8 cellular contexts compared by ENCODE assay signal in the genomic region with DNA sequence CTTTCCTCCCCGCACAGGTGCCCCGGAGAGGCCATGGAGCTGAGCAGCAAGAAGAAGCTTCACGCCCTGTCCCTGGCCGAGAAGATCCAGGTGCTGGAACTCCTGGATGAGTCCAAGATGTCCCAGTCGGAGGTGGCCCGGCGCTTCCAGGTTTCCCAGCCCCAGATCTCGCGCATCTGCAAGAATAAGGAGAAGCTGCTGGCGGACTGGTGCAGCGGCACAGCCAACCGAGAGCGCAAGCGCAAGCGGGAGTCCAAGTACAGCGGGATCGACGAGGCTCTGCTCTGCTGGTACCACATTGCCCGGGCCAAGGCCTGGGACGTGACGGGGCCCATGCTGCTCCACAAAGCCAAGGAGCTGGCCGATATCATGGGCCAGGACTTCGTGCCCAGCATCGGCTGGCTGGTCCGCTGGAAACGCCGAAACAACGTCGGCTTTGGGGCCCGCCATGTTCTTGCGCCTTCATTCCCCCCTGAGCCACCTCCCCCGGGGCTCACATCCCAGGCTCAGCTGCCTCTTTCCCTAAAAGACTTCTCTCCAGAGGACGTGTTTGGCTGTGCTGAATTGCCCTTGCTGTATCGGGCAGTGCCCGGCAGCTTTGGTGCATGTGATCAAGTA. TPM values are rescaled to one million over a fixed set of nuclear protein-coding genes. Genes with fewer than 3 reads are reported as not detected.
DNase-seq lines count a peak whose midpoint lies in the region; ATAC-seq and TF ChIP-seq lines count a peak whose summit lies in the region.

No MANE protein-coding gene starts in this region.

- peak overlapping the region; percentile 75 for H3K9ac ChIP-seq in endocrine pancreas (ENCODE audit: control insufficient read depth, insufficient read depth, low read length)

- H3K27me3 Mint-ChIP-seq in naive thymus-derived CD8-positive, alpha-beta T cell = no peaks in the 10 kb centered on the region

- H3K4me1 ChIP-seq in endocrine pancreas (ENCODE audit: control insufficient read depth, insufficient read depth, low read length) = no peaks in the 10 kb centered on the region

- POLR2A ChIA-PET in naive thymus-derived CD8-positive, alpha-beta T cell (lab: Charles Lee) = interaction anchor here (0.6 to 2.6 kb wide), 12 partner anchors 18 to 955 kb away, joined by 3 to 11 read pairs (median 3); a partner anchor contains a TSS

- H3K27ac Mint-ChIP-seq in naive thymus-derived CD8-positive, alpha-beta T cell = peak overlapping the region in 9 of 10 donors; percentile 48 to 87 (median 67)

- TF ChIP-seq CTCF in AG10803 (conservative IDR thresholded peaks at IDR 0.05; ENCODE audit: low read length) = no peak

- ATAC-seq in naive thymus-derived CD8-positive, alpha-beta T cell = no peak
- no peak for ATAC-seq in GM21619 (IDR thresholded peaks at IDR 0.05; ENCODE audit: unreplicated experiment)
- no peak for ATAC-seq in GM18861 (IDR thresholded peaks at IDR 0.05; ENCODE audit: unreplicated experiment)

- H3K9me3 ChIP-seq in endocrine pancreas (ENCODE audit: control insufficient read depth, low read length) = no peaks in the 10 kb centered on the region

- no peaks in the 10 kb centered on the region for H3K27me3 ChIP-seq in endocrine pancreas (ENCODE audit: control insufficient read depth, insufficient read depth, low read length)

- peak overlapping the region; percentile 84 to 96 (median 93) for H3K4me3 Mint-ChIP-seq in naive thymus-derived CD8-positive, alpha-beta T cell

- peaks cover 0 to 19% (median 5%) of the 10 kb centered on the region in 3 donors for H3K36me3 Mint-ChIP-seq in naive thymus-derived CD8-positive, alpha-beta T cell

- no peaks in the 10 kb centered on the region for H3K9me3 Mint-ChIP-seq in naive thymus-derived CD8-positive, alpha-beta T cell

- no peaks in the 10 kb centered on the region for H3K36me3 ChIP-seq in endocrine pancreas (ENCODE audit: control insufficient read depth, insufficient read depth, low read length)

- peak; percentile 48 for DNase-seq in AG10803 (ENCODE audit: low read depth)
- peak; percentile 62 to 77 for DNase-seq in NCI-H526 (lab: John Stamatoyannopoulos, UW)
- DNase-seq in naive thymus-derived CD8-positive, alpha-beta T cell = no peak
- no peak for DNase-seq in HPDE6-E6E7 (ENCODE audit: extremely low spot score)
- DNase-seq in activated gamma-delta T cell (lab: John Stamatoyannopoulos, UW) = no peak

- H3K4me1 Mint-ChIP-seq in naive thymus-derived CD8-positive, alpha-beta T cell = peaks cover 12 to 20% (median 17%) of the 10 kb centered on the region in 4 donors

- H3K4me3 ChIP-seq in AG10803 (ENCODE audit: low read length) (peak overlapping the region; percentile 45), endocrine pancreas (ENCODE audit: control insufficient read depth, insufficient read depth, low read length) (peak overlapping the region; percentile 9)

RNA-seq across cellular contexts. Expression of a gene that starts 1.3 kb away (rescaled TPM):
- total RNA-seq in naive thymus-derived CD8-positive, alpha-beta T cell = 1 to 10 TPM; 1.5 to 1.9 TPM
- polyA plus RNA-seq in naive thymus-derived CD8-positive, alpha-beta T cell = under 1 TPM; 0.15 to 0.67 (median 0.21) TPM

RNA-seq across cellular contexts. Expression of a gene that starts 22.2 kb away (rescaled TPM):
- total RNA-seq in naive thymus-derived CD8-positive, alpha-beta T cell = 100 to 1,000 TPM in 1 of 2 experiments, 10 to 100 TPM in 1; 96.5 to 100 TPM
- 10 to 100 TPM; 48.3 to 64.9 (median 51.3) TPM for polyA plus RNA-seq in naive thymus-derived CD8-positive, alpha-beta T cell

RNA-seq across cellular contexts. Expression of a gene that starts 26.6 kb away (rescaled TPM):
- 10 to 100 TPM; 22.2 to 23.4 TPM for total RNA-seq in naive thymus-derived CD8-positive, alpha-beta T cell
- polyA plus RNA-seq in naive thymus-derived CD8-positive, alpha-beta T cell = 10 to 100 TPM; 10.8 to 19.2 (median 11.0) TPM

RNA-seq across cellular contexts. Expression of a gene that starts 30.6 kb away (rescaled TPM):
- 10 to 100 TPM; 48.6 to 55.0 TPM for total RNA-seq in naive thymus-derived CD8-positive, alpha-beta T cell
- polyA plus RNA-seq in naive thymus-derived CD8-positive, alpha-beta T cell = 10 to 100 TPM; 34.5 to 42.6 (median 35.4) TPM

RNA-seq across cellular contexts. Expression of a gene that starts 41.2 kb away (rescaled TPM):
- total RNA-seq in naive thymus-derived CD8-positive, alpha-beta T cell = 1 to 10 TPM in 1 of 2 experiments, not detected in 1; 1.4 TPM
- not detected for polyA plus RNA-seq in naive thymus-derived CD8-positive, alpha-beta T cell

Comparison
In these comparisons a context has a peak if more than half of its experiments do, and no peak if none do; other contexts are left out.
1. DNase-seq: peak in AG10803 (single experiment) and NCI-H526 (2 of 2); none in naive thymus-derived CD8-positive, alpha-beta T cell (0 of 10), HPDE6-E6E7 (single experiment) and activated gamma-delta T cell (single experiment).